ENCODE assay signal across 29 cellular contexts in genomic region chr16:69554495-69554894, GRCh38. TPM values are rescaled to one million over a fixed set of nuclear protein-coding genes. Genes with fewer than 3 reads are reported as not detected.
A peak's percentile ranks its signal among the peaks of the same experiment; 100 is the strongest.
DNase-seq lines count a peak whose midpoint lies in the region; ATAC-seq and TF ChIP-seq lines count a peak whose summit lies in the region.
"Had no signal": no experiment of that assay in that cellular context is flagged by ENCODE, and none has a peak within 500 bp of the region (broad histone marks: within the 10 kb centered on the region; RNA-seq: fewer than 3 reads in every experiment).

No MANE protein-coding gene starts in this region.

- intact Hi-C loops in activated CD4-positive, alpha-beta T cell treated with anti-CD3 and anti-CD28 coated beads for 36 hours (cut with DNase I, micrococcal nuclease), result no loop called here

- H3K9me3 Mint-ChIP-seq in activated CD4-positive, alpha-beta T cell treated with anti-CD3 and anti-CD28 coated beads for 36 hours (ENCODE audit: low read depth), result peaks cover 2% of the 10 kb centered on the region
- H3K9me3 Mint-ChIP-seq in natural killer cell treated with Interleukin-12 subunit alpha and Interleukin-12 subunit beta and Interleukin-15 and Interleukin-18, amount 100 ng/mL, for 72 hours, result peaks cover 4% of the 10 kb centered on the region
- H3K9me3 Mint-ChIP-seq in endodermal cell, result peaks cover 3% of the 10 kb centered on the region
- H3K9me3 Mint-ChIP-seq: naive thymus-derived CD8-positive, alpha-beta T cell had no signal

- H3K27me3 Mint-ChIP-seq in activated CD4-positive, alpha-beta T cell treated with anti-CD3 and anti-CD28 coated beads for 36 hours, result no peaks in the 10 kb centered on the region
- no peaks in the 10 kb centered on the region for H3K27me3 Mint-ChIP-seq in natural killer cell treated with Interleukin-12 subunit alpha and Interleukin-12 subunit beta and Interleukin-15 and Interleukin-18, amount 100 ng/mL, for 72 hours
- no peaks in the 10 kb centered on the region for H3K27me3 Mint-ChIP-seq in endodermal cell (ENCODE audit: insufficient read depth)
- H3K27me3 Mint-ChIP-seq: IgD-negative memory B cell had no signal

- no peak for TF ChIP-seq CTCF in endodermal cell (conservative IDR thresholded peaks at IDR 0.05)

- H3K9me3 ChIP-seq in SK-N-MC (ENCODE audit: low read depth, low read length), result no peaks in the 10 kb centered on the region
- peaks cover 3% of the 10 kb centered on the region for H3K9me3 ChIP-seq in endodermal cell (ENCODE audit: control insufficient read depth, low read length)
- H3K9me3 ChIP-seq: gastroesophageal sphincter, left ventricle myocardium inferior, ovary, suprapubic skin, uterus had no signal

- no peak overlapping the region for H3K9ac ChIP-seq in SK-N-MC (ENCODE audit: insufficient read length)
- H3K9ac ChIP-seq in endodermal cell (ENCODE audit: extremely low read depth, low read length, poor library complexity, severe bottlenecking), result no peak overlapping the region

- peak; percentile 27 for DNase-seq in activated CD4-positive, alpha-beta T cell treated with anti-CD3 and anti-CD28 coated beads for 36 hours
- no peak for DNase-seq in activated CD4-positive, alpha-beta T cell treated with anti-CD3 and anti-CD28 coated beads for 1 hour
- DNase-seq in KBM-7 (peak; percentile 48), SK-N-MC (ENCODE audit: low read depth, low spot score) (no peak), endodermal cell (no peak), mesenteric fat pad (ENCODE audit: low spot score) (no peak)
- no peak for DNase-seq in natural killer cell treated with Interleukin-12 subunit alpha and Interleukin-12 subunit beta and Interleukin-15 and Interleukin-18, amount 100 ng/mL, for 72 hours (ENCODE audit: low spot score)
- DNase-seq: activated CD4-positive, alpha-beta T cell treated with anti-CD3 and anti-CD28 coated beads for 4 hours; activated naive CD4-positive, alpha-beta T cell treated with anti-CD3 and anti-CD28 coated beads, Interleukin-2, amount 50 U/mL, for 16 hours; activated T-cell treated with anti-CD3 and anti-CD28 coated beads, Interleukin-2, amount 50 U/mL, for 48 hours; caudate nucleus; GDM1; hypothalamus; left ventricle myocardium inferior; naive thymus-derived CD8-positive, alpha-beta T cell; NCI-H1092; NCI-H2029; NCI-H2227 treated with DMSO at 0.1 percent for 48 hours; NCI-H748 treated with DMSO at 0.1 percent for 48 hours; ovary; PC-9; Right ventricle myocardium superior; T-helper 1 cell; uterus had no signal

- H3K4me3 Mint-ChIP-seq in activated CD4-positive, alpha-beta T cell treated with anti-CD3 and anti-CD28 coated beads for 36 hours, result no peak overlapping the region
- no peak overlapping the region for H3K4me3 Mint-ChIP-seq in natural killer cell treated with Interleukin-12 subunit alpha and Interleukin-12 subunit beta and Interleukin-15 and Interleukin-18, amount 100 ng/mL, for 72 hours
- H3K4me3 Mint-ChIP-seq in endodermal cell, result no peak overlapping the region
- H3K4me3 Mint-ChIP-seq: IgD-negative memory B cell; mesothelial cell of epicardium; naive thymus-derived CD8-positive, alpha-beta T cell had no signal

- WGBS in endodermal cell (ENCODE audit: insufficient coverage in 1 of 2, insufficient read length in 1 of 2), 2 experiments, result 90 to 97% methylated on average over 2 of the region's 2 CpGs

- peaks cover 17% of the 10 kb centered on the region for H3K4me1 Mint-ChIP-seq in activated CD4-positive, alpha-beta T cell treated with anti-CD3 and anti-CD28 coated beads for 36 hours
- H3K4me1 Mint-ChIP-seq in natural killer cell treated with Interleukin-12 subunit alpha and Interleukin-12 subunit beta and Interleukin-15 and Interleukin-18, amount 100 ng/mL, for 72 hours (ENCODE audit: low read depth in 2 of 2), result peaks cover 24 to 29% of the 10 kb centered on the region in 2 donors
- H3K4me1 Mint-ChIP-seq in endodermal cell, result peaks cover 5% of the 10 kb centered on the region

- in situ Hi-C loops in KBM-7 (cut with MboI; ENCODE audit: low pct_unique_long_range_greater_than_20kb, low sequenced_read_pairs), result no loop called here

- 0 out of 2 replicates have a peak overlapping the region, but pooled peaks have one; percentile 82 for H3K27ac ChIP-seq in SK-N-MC
- no peak overlapping the region for H3K27ac ChIP-seq in endodermal cell (ENCODE audit: low read depth, low read length)
- H3K27ac ChIP-seq: gastroesophageal sphincter, left ventricle myocardium inferior, ovary, PC-9, suprapubic skin, uterus had no signal

- ATAC-seq in activated CD4-positive, alpha-beta T cell treated with anti-CD3 and anti-CD28 coated beads for 36 hours, result peak; percentile 72
- ATAC-seq in natural killer cell treated with Interleukin-12 subunit alpha and Interleukin-12 subunit beta and Interleukin-15 and Interleukin-18, amount 100 ng/mL, for 72 hours, result no peak
- ATAC-seq in GM21529 (IDR thresholded peaks at IDR 0.05; ENCODE audit: unreplicated experiment), result no peak
- ATAC-seq: gastroesophageal sphincter; naive thymus-derived CD8-positive, alpha-beta T cell had no signal

- H3K36me3 ChIP-seq in SK-N-MC (ENCODE audit: insufficient read depth, low read length) (no peaks in the 10 kb centered on the region), endodermal cell (ENCODE audit: control insufficient read depth, insufficient read depth, low read length) (no peaks in the 10 kb centered on the region)
- H3K36me3 ChIP-seq: gastroesophageal sphincter, left ventricle myocardium inferior, ovary, suprapubic skin, uterus had no signal

- H3K27ac Mint-ChIP-seq in activated CD4-positive, alpha-beta T cell treated with anti-CD3 and anti-CD28 coated beads for 36 hours, result no peak overlapping the region
- H3K27ac Mint-ChIP-seq in natural killer cell treated with Interleukin-12 subunit alpha and Interleukin-12 subunit beta and Interleukin-15 and Interleukin-18, amount 100 ng/mL, for 72 hours, result peak overlapping the region; percentile 52 to 80
- no peak overlapping the region for H3K27ac Mint-ChIP-seq in endodermal cell
- H3K27ac Mint-ChIP-seq: IgD-negative memory B cell; naive thymus-derived CD8-positive, alpha-beta T cell had no signal

- CTCF ChIA-PET in activated CD4-positive, alpha-beta T cell treated with anti-CD3 and anti-CD28 coated beads for 36 hours (lab: Charles Lee), result no interaction called here

- no peaks in the 10 kb centered on the region for H3K27me3 ChIP-seq in endodermal cell (ENCODE audit: control insufficient read depth, insufficient read depth, low read length, poor library complexity, severe bottlenecking)
- H3K27me3 ChIP-seq: ovary, suprapubic skin, uterus had no signal

- no peaks in the 10 kb centered on the region for H3K4me1 ChIP-seq in endodermal cell (ENCODE audit: control insufficient read depth, insufficient read depth, low read length)
- H3K4me1 ChIP-seq: gastroesophageal sphincter, left ventricle myocardium inferior, uterus had no signal

- POLR2A ChIA-PET in activated CD4-positive, alpha-beta T cell treated with anti-CD3 and anti-CD28 coated beads for 36 hours (lab: Charles Lee), result no interaction called here

- peaks cover 1% of the 10 kb centered on the region for H3K36me3 Mint-ChIP-seq in activated CD4-positive, alpha-beta T cell treated with anti-CD3 and anti-CD28 coated beads for 36 hours (ENCODE audit: low read depth)
- H3K36me3 Mint-ChIP-seq in natural killer cell treated with Interleukin-12 subunit alpha and Interleukin-12 subunit beta and Interleukin-15 and Interleukin-18, amount 100 ng/mL, for 72 hours, result peaks cover 4% of the 10 kb centered on the region
- no peaks in the 10 kb centered on the region for H3K36me3 Mint-ChIP-seq in endodermal cell (ENCODE audit: low read depth)
- H3K36me3 Mint-ChIP-seq: IgD-negative memory B cell had no signal

- H3K4me3 ChIP-seq in SK-N-MC (no peak overlapping the region), endodermal cell (ENCODE audit: low read length) (no peak overlapping the region)
- H3K4me3 ChIP-seq: gastroesophageal sphincter, left ventricle myocardium inferior, ovary, PC-9, suprapubic skin, uterus had no signal

RNA-seq across cellular contexts. Expression of gene NFAT5, which starts 11.3 kb away (rescaled TPM):
- 10 to 100 TPM; 29.6 to 37.9 TPM for total RNA-seq in activated CD4-positive, alpha-beta T cell treated with anti-CD3 and anti-CD28 coated beads for 36 hours
- total RNA-seq in natural killer cell treated with Interleukin-12 subunit alpha and Interleukin-12 subunit beta and Interleukin-15 and Interleukin-18, amount 100 ng/mL, for 72 hours, result 100 to 1,000 TPM; 106 to 152 TPM
- total RNA-seq in endodermal cell, result 10 to 100 TPM; 38.8 to 40.3 TPM
- 16.0 TPM for polyA plus RNA-seq in endodermal cell (2013, experiment 1 of 2)
- polyA plus RNA-seq in endodermal cell (2013, experiment 2 of 2), result 18.5 TPM
- 48.3 TPM for total RNA-seq in mesenteric fat pad

Comparison
In these comparisons a context has a peak if more than half of its experiments do, and no peak if none do; other contexts are left out.
1. DNase-seq: peak in activated CD4-positive, alpha-beta T cell treated with anti-CD3 and anti-CD28 coated beads for 36 hours (single experiment) and KBM-7 (single experiment); none in activated CD4-positive, alpha-beta T cell treated with anti-CD3 and anti-CD28 coated beads for 1 hour (single experiment), SK-N-MC (single experiment), natural killer cell treated with Interleukin-12 subunit alpha and Interleukin-12 subunit beta and Interleukin-15 and Interleukin-18, amount 100 ng/mL, for 72 hours (single experiment), endodermal cell (single experiment) and mesenteric fat pad (single experiment).
2. H3K27ac Mint-ChIP-seq: peak in natural killer cell treated with Interleukin-12 subunit alpha and Interleukin-12 subunit beta and Interleukin-15 and Interleukin-18, amount 100 ng/mL, for 72 hours (2 of 2); none in activated CD4-positive, alpha-beta T cell treated with anti-CD3 and anti-CD28 coated beads for 36 hours (single experiment) and endodermal cell (single experiment).